8 cellular contexts compared by ENCODE assay signal in the genomic region with DNA sequence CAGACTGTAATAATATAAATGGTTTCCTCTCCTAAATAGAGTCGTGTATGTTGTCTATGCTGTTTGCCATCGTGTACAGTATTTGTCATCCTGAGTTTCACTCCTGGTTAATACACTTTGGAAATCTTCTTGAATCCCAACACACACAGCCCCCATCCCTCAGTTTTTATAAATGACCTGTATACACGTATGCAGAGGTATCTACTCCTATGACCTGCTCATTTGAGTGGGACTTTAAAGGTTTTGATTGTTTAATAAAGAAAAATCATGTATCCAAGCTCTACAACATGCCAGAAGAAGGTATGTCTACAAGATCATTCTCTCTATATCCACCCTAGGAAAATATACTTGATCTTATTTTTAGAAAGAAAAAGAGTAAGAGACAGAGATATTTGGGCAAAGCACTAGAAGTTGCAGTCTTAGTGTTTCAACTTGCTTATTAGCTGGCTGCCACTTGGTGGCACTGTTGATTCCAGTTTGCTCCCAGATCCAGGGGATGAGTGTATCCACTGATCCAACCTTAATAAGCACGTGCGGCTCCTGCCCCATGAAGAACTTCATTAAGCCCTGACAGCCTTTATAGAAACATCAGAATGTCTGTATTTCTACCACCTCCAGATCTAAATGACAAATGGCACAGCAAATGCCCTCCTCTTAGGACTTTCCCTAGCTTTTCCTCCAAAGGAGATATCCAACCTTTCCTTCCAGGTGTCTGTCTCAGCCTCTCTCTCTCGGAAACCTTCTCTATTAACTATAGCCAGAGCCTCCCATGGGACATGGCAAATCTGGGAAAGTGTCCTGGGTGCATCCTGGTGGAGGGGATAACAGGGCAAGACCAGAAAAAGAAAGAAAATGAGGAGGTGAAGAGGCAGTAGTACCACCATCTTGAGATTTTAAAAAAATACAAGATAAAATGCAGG.
DNase-seq lines count a peak whose midpoint lies in the region; ATAC-seq, FAIRE-seq and TF ChIP-seq lines count a peak whose summit lies in the region.

No MANE protein-coding gene starts in this region.

- TF ChIP-seq CTCF in AG04449 (IDR thresholded peaks at IDR 0.05; ENCODE audit: insufficient read depth, low read length, missing control alignments), result peak; percentile 69

- DNase-seq in AG04449 (ENCODE audit: low read depth, low spot score) (no peak), GM12891 (ENCODE audit: insufficient read length, low spot score) (peak; percentile 6), NCI-H510A treated with DMSO at 0.1 percent for 48 hours (lab: John Stamatoyannopoulos, UW) (peak; percentile 40), astrocyte of the hippocampus (ENCODE audit: low read depth, low spot score) (peak; percentile 86), hepatic stellate cell (ENCODE audit: low spot score) (peak; percentile 27), smooth muscle cell of the brain vasculature (ENCODE audit: low read depth, low spot score) (peak; percentile 51)

- ATAC-seq in HG03354 (IDR thresholded peaks at IDR 0.05; ENCODE audit: poor library complexity, severe bottlenecking, unreplicated experiment), result peak; percentile 74
- ATAC-seq in GM21528 (IDR thresholded peaks at IDR 0.05; ENCODE audit: low FRiP score, unreplicated experiment), result no peak

- H3K4me3 ChIP-seq in AG04449 (ENCODE audit: low read depth, low read length), result no peak overlapping the region

- CTCF ChIA-PET in AG04449 (lab: Yijun Ruan, JAX), result interaction anchor here (0.6 to 5.0 kb wide), 17 partner anchors 10 to 897 kb away, joined by 3 to 90 read pairs (median 3); no protein-coding TSS in a partner anchor

- FAIRE-seq in GM12891 (lab: Jason Lieb, UNC), result peak; percentile 62

- no peak for TF ChIP-seq POLR2A in GM12891 (IDR thresholded peaks at IDR 0.05; ENCODE audit: low read depth, low read length)

- POLR2A ChIA-PET in AG04449 (lab: Yijun Ruan, JAX), result no interaction called here

TF ChIP-seq in GM12891, 5 proteins besides CTCF, POLR2A, EP300 and RAD21:
- TF ChIP-seq POLR2AphosphoS5 (IDR thresholded peaks at IDR 0.05; ENCODE audit: low read depth, low read length) (no peak), PAX5 (IDR thresholded peaks at IDR 0.05; ENCODE audit: insufficient read depth, low read length, severe bottlenecking) (no peak), SPI1 (IDR thresholded peaks at IDR 0.05; ENCODE audit: low read depth, low read length) (no peak), POU2F2 (IDR thresholded peaks at IDR 0.05; ENCODE audit: low read depth, low read length) (no peak), TAF1 (IDR thresholded peaks at IDR 0.05; ENCODE audit: low read depth, low read length) (no peak)
